In genomic region chr6:24918641-24919403, GRCh38 we compare ENCODE assay signal across 8 cellular contexts. TPM values are rescaled to one million over a fixed set of nuclear protein-coding genes. Genes with fewer than 3 reads are reported as not detected.
DNase-seq lines count a peak whose midpoint lies in the region; ATAC-seq and TF ChIP-seq lines count a peak whose summit lies in the region.

No MANE protein-coding gene starts in this region.

- peak overlapping the region; percentile 16 for H3K27ac ChIP-seq in HUES48 (ENCODE audit: low read depth, low read length)
- H3K27ac ChIP-seq in naive thymus-derived CD4-positive, alpha-beta T cell (ENCODE audit: low read depth, low read length), result peak overlapping the region; percentile 71

- H3K4me1 ChIP-seq in HUES48 (ENCODE audit: control insufficient read depth, insufficient read depth, low read length), result peaks cover 38% of the 10 kb centered on the region
- H3K4me1 ChIP-seq in naive thymus-derived CD4-positive, alpha-beta T cell (ENCODE audit: control insufficient read depth in 2 of 2, insufficient read depth in 2 of 2, low read length in 2 of 2), result peaks cover 90% of the 10 kb centered on the region in 2 donors

- H3K27me3 ChIP-seq in HUES48 (ENCODE audit: control insufficient read depth, insufficient read depth, low read length), result no peaks in the 10 kb centered on the region
- H3K27me3 ChIP-seq in naive thymus-derived CD4-positive, alpha-beta T cell (ENCODE audit: control insufficient read depth in 2 of 2, insufficient read depth in 2 of 2, low read length in 2 of 2), result no peaks in the 10 kb centered on the region
- no peaks in the 10 kb centered on the region for H3K27me3 ChIP-seq in MG63

- ATAC-seq in T-helper 17 cell (peak; percentile 52), HG03097 (IDR thresholded peaks at IDR 0.05; ENCODE audit: low FRiP score, unreplicated experiment) (no peak)
- ATAC-seq in naive thymus-derived CD4-positive, alpha-beta T cell, result peak; percentile 53

- no peak overlapping the region for H3K9ac ChIP-seq in HUES48 (ENCODE audit: low read depth, low read length)

- no peaks in the 10 kb centered on the region for H3K9me3 Mint-ChIP-seq in naive thymus-derived CD4-positive, alpha-beta T cell

- TF ChIP-seq POLR2A in erythroblast (IDR thresholded peaks at IDR 0.05; ENCODE audit: low read length), result no peak

- no peaks in the 10 kb centered on the region for H3K27me3 Mint-ChIP-seq in T-helper 17 cell
- H3K27me3 Mint-ChIP-seq in naive thymus-derived CD4-positive, alpha-beta T cell, result no peaks in the 10 kb centered on the region

- intact Hi-C loops in naive thymus-derived CD4-positive, alpha-beta T cell (cut with micrococcal nuclease), result loop anchor here (1.0 to 2.0 kb wide), 4 partner anchors 7 to 14 kb away; no protein-coding TSS in a partner anchor

- no peaks in the 10 kb centered on the region for H3K36me3 ChIP-seq in HUES48 (ENCODE audit: control insufficient read depth, insufficient read depth, low read length)
- H3K36me3 ChIP-seq in naive thymus-derived CD4-positive, alpha-beta T cell (ENCODE audit: control insufficient read depth in 2 of 3, insufficient read depth in 3 of 3, low read length in 3 of 3), result peaks cover 0 to 29% (median 23%) of the 10 kb centered on the region in 3 experiments
- no peaks in the 10 kb centered on the region for H3K36me3 ChIP-seq in MG63

- peaks cover 21% of the 10 kb centered on the region for H3K36me3 Mint-ChIP-seq in T-helper 17 cell (ENCODE audit: low read depth)
- peaks cover 19 to 61% (median 42%) of the 10 kb centered on the region in 5 donors for H3K36me3 Mint-ChIP-seq in naive thymus-derived CD4-positive, alpha-beta T cell

- H3K4me1 Mint-ChIP-seq in T-helper 17 cell, result peaks cover 79% of the 10 kb centered on the region
- peaks cover 79 to 100% (median 93%) of the 10 kb centered on the region in 7 donors for H3K4me1 Mint-ChIP-seq in naive thymus-derived CD4-positive, alpha-beta T cell

- peak overlapping the region; percentile 89 for H3K4me3 Mint-ChIP-seq in T-helper 17 cell
- H3K4me3 Mint-ChIP-seq in naive thymus-derived CD4-positive, alpha-beta T cell, result peak overlapping the region; percentile 74 to 97 (median 86)

- CTCF ChIA-PET in naive thymus-derived CD4-positive, alpha-beta T cell (lab: Charles Lee), result interaction anchor here (0.7 to 3.0 kb wide), 12 partner anchors 9 to 152 kb away, joined by 3 to 18 read pairs (median 4); partner anchors contain the start of gene RIPOR2

- H3K9me3 ChIP-seq in HUES48 (ENCODE audit: control insufficient read depth, insufficient read depth, low read length) (no peaks in the 10 kb centered on the region), T-helper 17 cell (ENCODE audit: control insufficient read depth, low read length, poor library complexity, severe bottlenecking) (no peaks in the 10 kb centered on the region), MG63 (no peaks in the 10 kb centered on the region)
- no peaks in the 10 kb centered on the region for H3K9me3 ChIP-seq in naive thymus-derived CD4-positive, alpha-beta T cell (ENCODE audit: control insufficient read depth in 2 of 3, low read length in 3 of 3)

- H3K4me3 ChIP-seq in HUES48 (ENCODE audit: low read depth, low read length) (no peak overlapping the region), MG63 (no peak overlapping the region)
- peak overlapping the region; percentile 24 for H3K4me3 ChIP-seq in naive thymus-derived CD4-positive, alpha-beta T cell (ENCODE audit: low read length)

- peak overlapping the region; percentile 94 for H3K27ac Mint-ChIP-seq in T-helper 17 cell
- peak overlapping the region; percentile 61 to 98 (median 90) for H3K27ac Mint-ChIP-seq in naive thymus-derived CD4-positive, alpha-beta T cell

- POLR2A ChIA-PET in naive thymus-derived CD4-positive, alpha-beta T cell (lab: Charles Lee), result interaction anchor here (0.7 to 25.4 kb wide), 19 partner anchors 8 to 99 kb away, joined by 3 to 644 read pairs (median 5); partner anchors contain the start of gene RIPOR2

- peak; percentile 32 for DNase-seq in ELF-1 (ENCODE audit: low read depth, low spot score)
- no peak for DNase-seq in T-helper 17 cell
- DNase-seq in naive thymus-derived CD4-positive, alpha-beta T cell, result no peak
- DNase-seq in MG63, result no peak
- DNase-seq in NCI-H446 (lab: John Stamatoyannopoulos, UW), result no peak
- DNase-seq in erythroblast (lab: John Stamatoyannopoulos, UW), result no peak

RNA-seq across cellular contexts. Expression of gene RIPOR2, which starts 16.9 kb away (rescaled TPM):
- total RNA-seq in T-helper 17 cell, result 100 to 1,000 TPM; 296 to 364 TPM
- total RNA-seq in naive thymus-derived CD4-positive, alpha-beta T cell, result 100 to 1,000 TPM; 246 to 576 (median 431) TPM
- 100 to 1,000 TPM; 532 to 813 TPM for polyA plus RNA-seq in naive thymus-derived CD4-positive, alpha-beta T cell
- total RNA-seq in MG63 (2014; rRNA removed; shearing (Covaris generic); ENCODE audit: low replicate concordance), result 0.40 and 0.42 TPM in 2 replicates

Comparison
In these comparisons a context has a peak if more than half of its experiments do, and no peak if none do; other contexts are left out.
1. RNA of gene RIPOR2, which starts 16.9 kb away (total RNA-seq): 246 to 576 TPM in naive thymus-derived CD4-positive, alpha-beta T cell and 296 to 364 TPM in T-helper 17 cell; 0.40 to 0.42 TPM in MG63; every median in the first group is over 100 times any median in the second.